3 cellular contexts compared by ENCODE assay signal in genomic region chr6:44196351-44196750, GRCh38. TPM values are rescaled to one million over a fixed set of nuclear protein-coding genes. Genes with fewer than 3 reads are reported as not detected.
"Had no signal": no experiment of that assay in that cellular context is flagged by ENCODE, and none has a peak within 500 bp of the region (broad histone marks: within the 10 kb centered on the region; RNA-seq: fewer than 3 reads in every experiment).

No MANE protein-coding gene starts in this region.

RNA-seq across cellular contexts. Expression of gene MYMX, which starts 20.4 kb away (rescaled TPM):
- total RNA-seq: GM23248, H4, HFFc6 had no signal
- polyA plus RNA-seq: GM23248 had no signal

RNA-seq across cellular contexts. Expression of gene CAPN11, which starts 37.7 kb away (rescaled TPM):
- total RNA-seq: GM23248, H4, HFFc6 had no signal
- polyA plus RNA-seq: GM23248 had no signal
